17 cellular contexts compared by ENCODE assay signal in genomic region chr4:11042760-11043159, GRCh38.
"Had no signal": no experiment of that assay in that cellular context is flagged by ENCODE, and none has a peak within 500 bp of the region (broad histone marks: within the 10 kb centered on the region; RNA-seq: fewer than 3 reads in every experiment).

No MANE protein-coding gene starts in this region.

- H3K27ac Mint-ChIP-seq: activated naive CD8-positive, alpha-beta T cell; brain; effector memory CD8-positive, alpha-beta T cell; naive thymus-derived CD4-positive, alpha-beta T cell; stimulated activated memory B cell treated with anti-CD40 and anti-IgM and Interleukin-4, amounts not matched to agents 10 μg/mL and 1 μg/mL and 100 μg/mL, for 72 hours; T-helper 2 cell treated with Interferon-gamma antibody and Interleukin-4, amounts not matched to agents 5 μg/mL and 100 μg/mL, for 36 hours had no signal

- H3K4me1 ChIP-seq: transverse colon had no signal

- ATAC-seq: activated CD4-positive, CD25-positive, alpha-beta regulatory T cell treated with anti-CD3 and anti-CD28 coated beads, Interleukin-2, amount 50 U/mL, for 24 hours; effector memory CD8-positive, alpha-beta T cell; naive thymus-derived CD4-positive, alpha-beta T cell; stimulated activated memory B cell treated with anti-CD40 and anti-IgM and Interleukin-4, amounts not matched to agents 10 μg/mL and 1 μg/mL and 100 μg/mL, for 72 hours had no signal

- H3K4me3 Mint-ChIP-seq: activated naive CD8-positive, alpha-beta T cell; brain; central memory CD8-positive, alpha-beta T cell; effector memory CD8-positive, alpha-beta T cell; naive thymus-derived CD4-positive, alpha-beta T cell; stimulated activated memory B cell treated with anti-CD40 and anti-IgM and Interleukin-4, amounts not matched to agents 10 μg/mL and 1 μg/mL and 100 μg/mL, for 72 hours; T-helper 2 cell treated with Interferon-gamma antibody and Interleukin-4, amounts not matched to agents 5 μg/mL and 100 μg/mL, for 36 hours had no signal

- H3K27me3 Mint-ChIP-seq: activated naive CD8-positive, alpha-beta T cell; central memory CD8-positive, alpha-beta T cell; effector memory CD8-positive, alpha-beta T cell; naive thymus-derived CD4-positive, alpha-beta T cell; stimulated activated memory B cell treated with anti-CD40 and anti-IgM and Interleukin-4, amounts not matched to agents 10 μg/mL and 1 μg/mL and 100 μg/mL, for 72 hours had no signal

- H3K4me3 ChIP-seq: lung, transverse colon had no signal

- H3K27me3 ChIP-seq: neutrophil, transverse colon had no signal

- H3K9me3 ChIP-seq: neutrophil, transverse colon had no signal

- H3K36me3 Mint-ChIP-seq: activated naive CD8-positive, alpha-beta T cell; brain had no signal

- H3K36me3 ChIP-seq: neutrophil, transverse colon had no signal

- DNase-seq: activated T-cell treated with anti-CD3 and anti-CD28 coated beads, Interleukin-2, amount 50 U/mL, for 1 hour; amygdala; effector memory CD8-positive, alpha-beta T cell; hypothalamus; kidney glomerular epithelial cell; naive thymus-derived CD4-positive, alpha-beta T cell; posterior cingulate gyrus; substantia nigra; transverse colon had no signal

- H3K4me1 Mint-ChIP-seq: central memory CD8-positive, alpha-beta T cell had no signal

- H3K27ac ChIP-seq: neutrophil, transverse colon had no signal
